23 cellular contexts compared by ENCODE assay signal in the genomic region with DNA sequence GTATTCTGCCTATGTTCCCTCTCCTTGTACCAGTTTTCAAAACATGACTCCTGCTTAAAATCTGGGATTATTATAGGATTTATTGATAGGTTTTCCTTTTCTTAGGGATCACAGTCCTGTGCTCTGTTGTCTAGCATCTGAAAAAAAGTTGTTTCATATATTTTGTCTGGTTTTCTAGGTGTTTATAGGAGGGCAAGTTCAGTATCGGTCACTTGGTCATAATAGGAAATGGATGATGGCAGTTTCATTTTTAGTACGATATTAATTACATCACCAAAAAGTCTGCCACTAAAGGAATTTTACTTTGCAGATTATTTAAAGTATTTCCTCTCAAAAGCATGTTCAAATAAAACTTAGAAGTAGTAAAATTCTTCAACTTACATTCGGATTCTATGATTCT.
"Had no signal": no experiment of that assay in that cellular context is flagged by ENCODE, and none has a peak within 500 bp of the region (broad histone marks: within the 10 kb centered on the region; RNA-seq: fewer than 3 reads in every experiment).

No MANE protein-coding gene starts in this region.

- FAIRE-seq: astrocyte, kidney had no signal

- H3K36me3 ChIP-seq: adrenal gland, breast epithelium, gastrocnemius medialis, heart left ventricle, neutrophil, sigmoid colon, upper lobe of right lung had no signal

- DNase-seq: activated B cell treated with CpG ODN at 0.5 μM for 24 hours; activated CD4-positive, alpha-beta memory T cell treated with anti-CD3 and anti-CD28 coated beads for 36 hours; activated CD4-positive, alpha-beta T cell treated with anti-CD3 and anti-CD28 coated beads for 4 hours; activated gamma-delta T cell treated with Interleukin-2 at 50 U/mL for 16 hours; activated T-cell treated with anti-CD3 and anti-CD28 coated beads for 4 hours; adrenal gland; effector memory CD8-positive, alpha-beta T cell; gastrocnemius medialis; heart left ventricle; kidney; left ventricle myocardium superior; mesendoderm; natural killer cell; sigmoid colon; stimulated activated CD4-positive, alpha-beta T cell treated with anti-CD3 and anti-CD28 coated beads, Interleukin-4, amount 100 ng/mL, for 24 hours; upper lobe of right lung had no signal

- H3K4me1 Mint-ChIP-seq: natural killer cell; stimulated activated effector memory CD8-positive, alpha-beta T cell treated with anti-CD3 and anti-CD28 coated beads, Interleukin-12 subunit alpha, Interleukin-12 subunit beta, amount 100 ng/mL, for 72 hours had no signal

- H3K4me3 ChIP-seq: adrenal gland, breast epithelium, sigmoid colon, upper lobe of right lung had no signal

- H3K27ac ChIP-seq: adrenal gland, breast epithelium, gastrocnemius medialis, neutrophil, sigmoid colon, upper lobe of right lung had no signal

- H3K9me3 Mint-ChIP-seq: activated B cell treated with CpG ODN at 0.5 μM for 24 hours; activated CD4-positive, alpha-beta memory T cell treated with anti-CD3 and anti-CD28 coated beads for 36 hours; activated T-helper 1 cell treated with anti-CD3 and anti-CD28 coated beads, Interleukin-12 subunit alpha, Interleukin-12 subunit beta, Interleukin-2, Interleukin-4 antibody, amounts not matched to agents 30 ng/mL and 10 ng/mL and 1 ng/mL, durations not matched to agents 14 hours and 24 hours and 36 hours; effector memory CD8-positive, alpha-beta T cell; T-helper 2 cell treated with Interferon-gamma antibody and Interleukin-4, amounts not matched to agents 5 μg/mL and 100 μg/mL, for 36 hours had no signal

- ATAC-seq: activated naive CD4-positive, alpha-beta T cell treated with anti-CD3 and anti-CD28 coated beads, Interleukin-2, amount 50 U/mL, for 72 hours; effector memory CD8-positive, alpha-beta T cell; gastrocnemius medialis; heart left ventricle; left ventricle myocardium superior; natural killer cell; stimulated activated effector memory CD8-positive, alpha-beta T cell treated with anti-CD3 and anti-CD28 coated beads, Interleukin-12 subunit alpha, Interleukin-12 subunit beta, amount 100 ng/mL, for 72 hours; upper lobe of right lung had no signal

- H3K27me3 ChIP-seq: adrenal gland, breast epithelium, gastrocnemius medialis, heart left ventricle, neutrophil, sigmoid colon, upper lobe of right lung had no signal

- H3K36me3 Mint-ChIP-seq: activated CD4-positive, alpha-beta memory T cell treated with anti-CD3 and anti-CD28 coated beads for 36 hours; activated naive CD4-positive, alpha-beta T cell treated with anti-CD3 and anti-CD28 coated beads, Interleukin-2, amount 50 U/mL, for 72 hours; natural killer cell; stimulated activated effector memory CD8-positive, alpha-beta T cell treated with anti-CD3 and anti-CD28 coated beads, Interleukin-12 subunit alpha, Interleukin-12 subunit beta, amount 100 ng/mL, for 72 hours had no signal

- H3K9me3 ChIP-seq: adrenal gland, breast epithelium, gastrocnemius medialis, neutrophil, sigmoid colon, upper lobe of right lung had no signal

- H3K27ac Mint-ChIP-seq: activated B cell treated with CpG ODN at 0.5 μM for 24 hours; activated CD4-positive, alpha-beta memory T cell treated with anti-CD3 and anti-CD28 coated beads for 36 hours; activated naive CD4-positive, alpha-beta T cell treated with anti-CD3 and anti-CD28 coated beads, Interleukin-2, amount 50 U/mL, for 72 hours; activated T-helper 1 cell treated with anti-CD3 and anti-CD28 coated beads, Interleukin-12 subunit alpha, Interleukin-12 subunit beta, Interleukin-2, Interleukin-4 antibody, amounts not matched to agents 30 ng/mL and 10 ng/mL and 1 ng/mL, durations not matched to agents 14 hours and 24 hours and 36 hours; effector memory CD8-positive, alpha-beta T cell; natural killer cell; stimulated activated effector memory CD8-positive, alpha-beta T cell treated with anti-CD3 and anti-CD28 coated beads, Interleukin-12 subunit alpha, Interleukin-12 subunit beta, amount 100 ng/mL, for 72 hours; T-helper 2 cell treated with Interferon-gamma antibody and Interleukin-4, amounts not matched to agents 5 μg/mL and 100 μg/mL, for 36 hours had no signal

- H3K4me3 Mint-ChIP-seq: activated B cell treated with CpG ODN at 0.5 μM for 24 hours; activated CD4-positive, alpha-beta memory T cell treated with anti-CD3 and anti-CD28 coated beads for 36 hours; activated T-helper 1 cell treated with anti-CD3 and anti-CD28 coated beads, Interleukin-12 subunit alpha, Interleukin-12 subunit beta, Interleukin-2, Interleukin-4 antibody, amounts not matched to agents 30 ng/mL and 10 ng/mL and 1 ng/mL, durations not matched to agents 14 hours and 24 hours and 36 hours; effector memory CD8-positive, alpha-beta T cell; natural killer cell; stimulated activated effector memory CD8-positive, alpha-beta T cell treated with anti-CD3 and anti-CD28 coated beads, Interleukin-12 subunit alpha, Interleukin-12 subunit beta, amount 100 ng/mL, for 72 hours; T-helper 2 cell treated with Interferon-gamma antibody and Interleukin-4, amounts not matched to agents 5 μg/mL and 100 μg/mL, for 36 hours had no signal

- H3K4me1 ChIP-seq: breast epithelium, sigmoid colon had no signal

- H3K27me3 Mint-ChIP-seq: activated CD4-positive, alpha-beta memory T cell treated with anti-CD3 and anti-CD28 coated beads for 36 hours; effector memory CD8-positive, alpha-beta T cell had no signal
